In the genomic region with DNA sequence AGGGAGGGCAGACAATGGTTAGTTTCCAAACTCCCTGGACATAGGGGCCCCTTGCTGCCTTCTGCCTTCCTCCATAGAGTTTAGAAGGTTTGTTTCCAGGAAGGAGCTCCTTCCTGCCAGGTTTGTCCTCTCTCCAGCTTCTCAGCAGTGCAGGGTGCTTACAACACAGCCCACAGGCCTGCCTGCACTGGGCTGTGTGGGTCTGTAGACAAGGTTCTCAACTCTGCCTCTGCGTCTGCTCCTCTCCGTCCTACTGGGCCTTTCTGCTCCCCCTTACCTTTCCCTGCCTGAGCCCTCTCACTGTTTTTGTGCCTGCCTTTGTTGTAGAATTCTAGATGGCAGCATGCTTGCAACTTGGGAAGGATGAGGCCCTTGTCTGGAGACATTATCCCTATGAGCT, we compare ENCODE assay signal across 14 cellular contexts.
DNase-seq lines count a peak whose midpoint lies in the region; ATAC-seq and TF ChIP-seq lines count a peak whose summit lies in the region.
"Had no signal": no experiment of that assay in that cellular context is flagged by ENCODE, and none has a peak within 500 bp of the region (broad histone marks: within the 10 kb centered on the region; RNA-seq: fewer than 3 reads in every experiment).

No MANE protein-coding gene starts in this region.

- H3K56ac ChIP-seq in H9 (ENCODE audit: insufficient read length, low read depth, low read length) = no peak overlapping the region

- BruUV-seq in PC-3 (replicated peaks; lab: Mats Ljungman, UMichigan) = no TSS peak

- no peaks in the 10 kb centered on the region for H3K36me3 ChIP-seq in PC-3 (ENCODE audit: low read depth, low read length)
- H3K36me3 ChIP-seq: SJSA1, thyroid gland had no signal

- H3T11ph ChIP-seq in H9 (ENCODE audit: low read length) = no peak overlapping the region

- H3K4me1 ChIP-seq in H9 (ENCODE audit: insufficient read depth, low read length) = peaks cover 2% of the 10 kb centered on the region; the same call in 1 of the 2 replicates
- H3K4me1 ChIP-seq in PC-3 (ENCODE audit: insufficient read depth, low read length) = peaks cover 13% of the 10 kb centered on the region

- 0 out of 7 replicates have a peak, but pooled peaks cover 0 to under 1% (median 0%) of the 10 kb centered on the region in 3 experiments for H3K36me3 Mint-ChIP-seq in H9 (ENCODE audit: insufficient read depth in 1 of 3, low read depth in 3 of 3)
- peaks cover 6% of the 10 kb centered on the region for H3K36me3 Mint-ChIP-seq in stimulated activated effector memory CD8-positive, alpha-beta T cell treated with anti-CD3 and anti-CD28 coated beads, Interleukin-12 subunit alpha, Interleukin-12 subunit beta, amount 100 ng/mL, for 72 hours
- H3K36me3 Mint-ChIP-seq: WTC11 had no signal

- H3K4me3 ChIP-seq in PC-3 (ENCODE audit: low read length) = no peak overlapping the region
- H3K4me3 ChIP-seq: SJSA1, thyroid gland had no signal

- no CpG with 5 or more reads among the region's 2 CpGs for WGBS in H9 (ENCODE audit: extremely low coverage, insufficient read length, low lambda C conversion rate)

- no peak overlapping the region for H3K4me3 Mint-ChIP-seq in H9
- H3K4me3 Mint-ChIP-seq in stimulated activated effector memory CD8-positive, alpha-beta T cell treated with anti-CD3 and anti-CD28 coated beads, Interleukin-12 subunit alpha, Interleukin-12 subunit beta, amount 100 ng/mL, for 72 hours = no peak overlapping the region
- H3K4me3 Mint-ChIP-seq: activated T-cell treated with anti-CD3 and anti-CD28 coated beads, Interleukin-2, amount 50 U/mL, for 72 hours; stimulated activated naive B cell treated with anti-CD40 and anti-IgM and Interleukin-4, amounts not matched to agents 10 μg/mL and 1 μg/mL and 100 μg/mL, for 72 hours; T-helper 2 cell treated with Interferon-gamma antibody and Interleukin-4, amounts not matched to agents 5 μg/mL and 100 μg/mL, for 36 hours; WTC11 had no signal

- H3K9me3 ChIP-seq in H9 (ENCODE audit: control insufficient read depth, low read depth, low read length) (no peaks in the 10 kb centered on the region), PC-3 (ENCODE audit: low read length) (no peaks in the 10 kb centered on the region)
- H3K9me3 ChIP-seq: SJSA1, thyroid gland had no signal

- H3K18ac ChIP-seq in H9 (ENCODE audit: insufficient read length, low read depth, low read length) = no peak overlapping the region

- no peaks in the 10 kb centered on the region for H3K27me3 ChIP-seq in H9 (ENCODE audit: insufficient read depth, low read length)
- no peaks in the 10 kb centered on the region for H3K27me3 ChIP-seq in PC-3 (ENCODE audit: low read length)
- H3K27me3 ChIP-seq: SJSA1, thyroid gland had no signal

- no peak for ATAC-seq in PC-3
- ATAC-seq in stimulated activated effector memory CD8-positive, alpha-beta T cell treated with anti-CD3 and anti-CD28 coated beads, Interleukin-12 subunit alpha, Interleukin-12 subunit beta, amount 100 ng/mL, for 72 hours = no peak
- ATAC-seq in activated CD4-positive, CD25-positive, alpha-beta regulatory T cell treated with anti-CD3 and anti-CD28 coated beads, Interleukin-2, amount 50 U/mL, for 24 hours = no peak
- no peak for ATAC-seq in HG03108 (IDR thresholded peaks at IDR 0.05; ENCODE audit: unreplicated experiment)

- no peak overlapping the region for H4K91ac ChIP-seq in H9 (ENCODE audit: insufficient read length, low read depth, low read length)

- TF ChIP-seq CTCF in H9 (conservative IDR thresholded peaks at IDR 0.05) (no peak), PC-3 (conservative IDR thresholded peaks at IDR 0.05; ENCODE audit: low read depth, low read length) (no peak)

- no peak overlapping the region for H3K9ac ChIP-seq in H9 (ENCODE audit: extremely low read depth, insufficient read length, low read length)
- no peak overlapping the region for H3K9ac ChIP-seq in PC-3 (ENCODE audit: low read length)

- no peaks in the 10 kb centered on the region for H3K9me3 Mint-ChIP-seq in H9
- no peaks in the 10 kb centered on the region for H3K9me3 Mint-ChIP-seq in stimulated activated effector memory CD8-positive, alpha-beta T cell treated with anti-CD3 and anti-CD28 coated beads, Interleukin-12 subunit alpha, Interleukin-12 subunit beta, amount 100 ng/mL, for 72 hours
- H3K9me3 Mint-ChIP-seq: activated T-cell treated with anti-CD3 and anti-CD28 coated beads, Interleukin-2, amount 50 U/mL, for 72 hours; stimulated activated naive B cell treated with anti-CD40 and anti-IgM and Interleukin-4, amounts not matched to agents 10 μg/mL and 1 μg/mL and 100 μg/mL, for 72 hours; T-helper 2 cell treated with Interferon-gamma antibody and Interleukin-4, amounts not matched to agents 5 μg/mL and 100 μg/mL, for 36 hours; WTC11 had no signal

- H3F3A ChIP-seq in PC-3 (ENCODE audit: low read length, unreplicated experiment) = peaks cover 4% of the 10 kb centered on the region

- no peak overlapping the region for H4K5ac ChIP-seq in H9 (ENCODE audit: insufficient read length, low read depth, low read length)

- no peak overlapping the region for H3K23ac ChIP-seq in H9 (ENCODE audit: insufficient read length, low read depth, low read length)

- no peaks in the 10 kb centered on the region for H3K23me2 ChIP-seq in H9 (ENCODE audit: insufficient read length, low read depth, low read length, poor library complexity, severe bottlenecking)

- no peak overlapping the region for H2BK12ac ChIP-seq in H9 (ENCODE audit: insufficient read length, low read depth, low read length)

- CTCF ChIA-PET in PC-3 (lab: Charles Lee) = interaction anchor here (0.6 to 2.8 kb wide), 7 partner anchors 18 to 125 kb away, joined by 3 to 43 read pairs (median 5); a partner anchor contains a TSS

- POLR2A ChIA-PET in PC-3 (lab: Charles Lee; ENCODE audit: unreplicated experiment) = interaction anchor here (0.5 to 1.2 kb wide), 4 partner anchors 26 to 181 kb away, joined by 3 to 18 read pairs (median 8); a partner anchor contains a TSS

- peak overlapping the region in 2 of 3 experiments; percentile 33 to 63; a peak in 3 of 7 replicates for H3K27ac Mint-ChIP-seq in H9
- peak overlapping the region; percentile 29 for H3K27ac Mint-ChIP-seq in stimulated activated effector memory CD8-positive, alpha-beta T cell treated with anti-CD3 and anti-CD28 coated beads, Interleukin-12 subunit alpha, Interleukin-12 subunit beta, amount 100 ng/mL, for 72 hours
- H3K27ac Mint-ChIP-seq: activated T-cell treated with anti-CD3 and anti-CD28 coated beads, Interleukin-2, amount 50 U/mL, for 72 hours; stimulated activated naive B cell treated with anti-CD40 and anti-IgM and Interleukin-4, amounts not matched to agents 10 μg/mL and 1 μg/mL and 100 μg/mL, for 72 hours; T-helper 2 cell treated with Interferon-gamma antibody and Interleukin-4, amounts not matched to agents 5 μg/mL and 100 μg/mL, for 36 hours; WTC11 had no signal

- peaks cover 11 to 15% of the 10 kb centered on the region in 2 experiments for H3K4me1 Mint-ChIP-seq in H9
- H3K4me1 Mint-ChIP-seq in stimulated activated effector memory CD8-positive, alpha-beta T cell treated with anti-CD3 and anti-CD28 coated beads, Interleukin-12 subunit alpha, Interleukin-12 subunit beta, amount 100 ng/mL, for 72 hours = peaks cover 20% of the 10 kb centered on the region

- no peak overlapping the region for H2BK20ac ChIP-seq in H9 (ENCODE audit: low read depth, low read length, poor library complexity, severe bottlenecking)

- no peak overlapping the region for H2BK15ac ChIP-seq in H9 (ENCODE audit: low read depth, low read length)

- H4K20me1 ChIP-seq in H9 (ENCODE audit: control insufficient read depth, insufficient read depth, insufficient read length) (peaks cover 3% of the 10 kb centered on the region), PC-3 (ENCODE audit: low read length) (no peaks in the 10 kb centered on the region)

- H3K4me2 ChIP-seq in H9 (ENCODE audit: insufficient read depth, insufficient read length, low read length) = no peak overlapping the region
- H3K4me2 ChIP-seq in PC-3 (ENCODE audit: low read length) = no peak overlapping the region

- H2AK5ac ChIP-seq in H9 (ENCODE audit: insufficient read length, low read length) = peak overlapping the region; percentile 33

- H4K8ac ChIP-seq in H9 (replicated peaks; ENCODE audit: insufficient read length, low read depth, low read length) = no peak overlapping the region

- H3K79me1 ChIP-seq in H9 (ENCODE audit: insufficient read depth, low read depth, low read length, poor library complexity, severe bottlenecking) = no peaks in the 10 kb centered on the region

- no peak overlapping the region for H3K4ac ChIP-seq in H9 (ENCODE audit: low read depth, low read length)

- DNase-seq in H9 = no peak
- DNase-seq in PC-3 = no peak
- DNase-seq in islet precursor cell = peak; percentile 49
- no peak for DNase-seq in stimulated activated effector memory CD8-positive, alpha-beta T cell treated with anti-CD3 and anti-CD28 coated beads, Interleukin-12 subunit alpha, Interleukin-12 subunit beta, amount 100 ng/mL, for 72 hours (ENCODE audit: low spot score in 2 of 2)
- DNase-seq in NCI-H2029 treated with DMSO at 0.1 percent for 48 hours (lab: John Stamatoyannopoulos, UW) = no peak
- DNase-seq: cerebellar nuclear complex; stimulated activated naive B cell treated with anti-CD40 and anti-IgM and Interleukin-4, amounts not matched to agents 10 μg/mL and 1 μg/mL and 100 μg/mL, for 72 hours had no signal

- H3K27ac ChIP-seq in H9 (ENCODE audit: insufficient read length, low read depth, low read length) (no peak overlapping the region), PC-3 (ENCODE audit: low read length) (peak overlapping the region; percentile 3; the same call in 1 of the 2 replicates)
- H3K27ac ChIP-seq: SJSA1, thyroid gland had no signal

- no peak overlapping the region for H2BK120ac ChIP-seq in H9 (ENCODE audit: low read depth, low read length, poor library complexity, severe bottlenecking)

- no peak overlapping the region for H2BK5ac ChIP-seq in H9 (ENCODE audit: insufficient read length, low read length)

- H2AFZ ChIP-seq in H9 (ENCODE audit: low read length) = no peak overlapping the region
- no peak overlapping the region for H2AFZ ChIP-seq in PC-3 (ENCODE audit: low read length)

- intact Hi-C loops in PC-3 (cut with micrococcal nuclease) = loop anchor here (1.0 to 5.0 kb wide), 5 partner anchors 22 to 127 kb away; no protein-coding TSS in a partner anchor

- H3K79me2 ChIP-seq in H9 (ENCODE audit: insufficient read depth, low read length) (no peaks in the 10 kb centered on the region; the same call in 1 of the 2 replicates), PC-3 (ENCODE audit: low read length) (peaks cover 46% of the 10 kb centered on the region)

- H3K27me3 Mint-ChIP-seq in H9 (ENCODE audit: low read depth) = no peaks in the 10 kb centered on the region
- H3K27me3 Mint-ChIP-seq: stimulated activated naive B cell treated with anti-CD40 and anti-IgM and Interleukin-4, amounts not matched to agents 10 μg/mL and 1 μg/mL and 100 μg/mL, for 72 hours had no signal

- H3K9me2 ChIP-seq in PC-3 (replicated peaks; ENCODE audit: low read length) = no peaks in the 10 kb centered on the region

- no peak overlapping the region for H3K14ac ChIP-seq in H9 (ENCODE audit: insufficient read depth, low read length)
